In the genomic region with DNA sequence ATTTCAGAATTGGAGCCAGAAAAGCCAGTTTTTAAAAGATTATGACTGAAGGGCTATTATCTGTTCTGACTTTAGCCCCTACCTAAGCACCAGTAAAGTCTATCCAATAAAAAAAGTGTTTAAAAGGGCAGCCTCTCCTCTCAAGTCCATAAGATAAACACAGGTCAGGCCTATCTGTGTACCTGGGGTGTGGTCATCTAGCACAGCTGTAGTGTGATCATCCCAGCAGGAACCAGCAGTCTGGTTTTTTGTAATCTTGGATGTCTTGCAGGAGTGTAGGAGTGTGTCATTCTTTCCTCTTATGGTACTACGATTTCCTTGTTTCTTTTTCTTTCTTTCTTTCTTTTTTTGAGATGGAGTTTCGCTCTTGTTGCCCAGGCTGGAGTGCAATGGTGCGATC, we compare ENCODE assay signal across 18 cellular contexts. TPM values are rescaled to one million over a fixed set of nuclear protein-coding genes. Genes with fewer than 3 reads are reported as not detected.
DNase-seq lines count a peak whose midpoint lies in the region; FAIRE-seq and TF ChIP-seq lines count a peak whose summit lies in the region.
"Had no signal": no experiment of that assay in that cellular context is flagged by ENCODE, and none has a peak within 500 bp of the region (broad histone marks: within the 10 kb centered on the region; RNA-seq: fewer than 3 reads in every experiment).

No MANE protein-coding gene starts in this region.

- peaks cover 25% of the 10 kb centered on the region for H3K4me1 Mint-ChIP-seq in Caco-2 (ENCODE audit: low read depth, unreplicated experiment)

- H3K9me3 ChIP-seq in Caco-2 (no peaks in the 10 kb centered on the region), endothelial cell of umbilical vein (replicated peaks; ENCODE audit: control insufficient read depth, insufficient read depth, low read length) (no peaks in the 10 kb centered on the region), sigmoid colon (no peaks in the 10 kb centered on the region)
- H3K9me3 ChIP-seq: adrenal gland, right atrium auricular region had no signal

- no peak for TF ChIP-seq POLR2A in endothelial cell of umbilical vein (IDR thresholded peaks at IDR 0.05; ENCODE audit: low read depth, low read length)
- TF ChIP-seq POLR2A in sigmoid colon (IDR thresholded peaks at IDR 0.05), result no peak

- H3K27ac ChIP-seq in endothelial cell of umbilical vein (ENCODE audit: insufficient read depth, low read depth, low read length) (peak overlapping the region; percentile 46), sigmoid colon (peak overlapping the region in 3 of 4 donors; percentile 10 to 24 (median 22))
- H3K27ac ChIP-seq: right atrium auricular region had no signal

- no peaks in the 10 kb centered on the region for H3K9me1 ChIP-seq in endothelial cell of umbilical vein (replicated peaks; ENCODE audit: control insufficient read depth, extremely low read depth, insufficient read depth, low read length)

- no peak overlapping the region for H3K4me3 ChIP-seq in Caco-2 (ENCODE audit: low read depth, low read length)
- no peak overlapping the region for H3K4me3 ChIP-seq in endothelial cell of umbilical vein (replicated peaks in 1 of 3; ENCODE audit: insufficient read depth in 1 of 3, low read depth in 1 of 3, low read length in 3 of 3)
- no peak overlapping the region for H3K4me3 ChIP-seq in sigmoid colon
- H3K4me3 ChIP-seq: adrenal gland, right atrium auricular region had no signal

- H3K9me3 Mint-ChIP-seq in Caco-2 (ENCODE audit: unreplicated experiment), result no peaks in the 10 kb centered on the region
- H3K9me3 Mint-ChIP-seq: activated B cell treated with CpG ODN at 0.5 μM for 24 hours, natural killer cell had no signal

- TF ChIP-seq EP300 in sigmoid colon (IDR thresholded peaks at IDR 0.05), result no peak

- peaks cover 31% of the 10 kb centered on the region for H3K36me3 Mint-ChIP-seq in Caco-2 (ENCODE audit: insufficient read depth, unreplicated experiment)

- H4K20me1 ChIP-seq in endothelial cell of umbilical vein (replicated peaks; ENCODE audit: control insufficient read depth, extremely low read depth, insufficient read depth, low read length), result no peaks in the 10 kb centered on the region

- H3K4me3 Mint-ChIP-seq in Caco-2 (ENCODE audit: unreplicated experiment), result no peak overlapping the region
- H3K4me3 Mint-ChIP-seq: activated B cell treated with CpG ODN at 0.5 μM for 24 hours, natural killer cell had no signal

- CTCF ChIA-PET in Caco-2 (lab: Charles Lee) (interaction anchor here (1.5 kb wide), 1 partner anchor 9 kb away, joined by 4 read pairs; no protein-coding TSS in a partner anchor), endothelial cell of umbilical vein (lab: Charles Lee) (interaction anchor here (0.7 to 1.3 kb wide), 3 partner anchors 9 to 154 kb away, joined by 3 to 6 read pairs (median 4); no protein-coding TSS in a partner anchor)

- intact Hi-C loops in Caco-2 (cut with micrococcal nuclease; ENCODE audit: unreplicated experiment), result loop anchor here (1.0 to 2.0 kb wide), 3 partner anchors 8 to 153 kb away; no protein-coding TSS in a partner anchor
- intact Hi-C loops in endothelial cell of umbilical vein (cut with micrococcal nuclease), result no loop called here
- intact Hi-C loops in sigmoid colon (cut with DNase I), result no loop called here

- peaks cover 36% of the 10 kb centered on the region for H3K4me1 ChIP-seq in Caco-2
- peaks cover 53% of the 10 kb centered on the region for H3K4me1 ChIP-seq in endothelial cell of umbilical vein (ENCODE audit: control insufficient read depth, extremely low read depth, insufficient read depth, low read length)
- H3K4me1 ChIP-seq in sigmoid colon, result peaks cover 0 to 51% (median 31%) of the 10 kb centered on the region in 4 donors

- FAIRE-seq in endothelial cell of umbilical vein (lab: Jason Lieb, UNC), result no peak
- FAIRE-seq: colon, HepG2 had no signal

- BruUV-seq in Caco-2 (replicated peaks; lab: Mats Ljungman, UMichigan) (no TSS peak), endothelial cell of umbilical vein (replicated peaks; lab: Mats Ljungman, UMichigan) (no TSS peak)

- H3K4me2 ChIP-seq in endothelial cell of umbilical vein (ENCODE audit: insufficient read depth, low read length), result no peak overlapping the region

- peak overlapping the region; percentile 57 for H3K27ac Mint-ChIP-seq in Caco-2 (ENCODE audit: unreplicated experiment)
- H3K27ac Mint-ChIP-seq: activated B cell treated with CpG ODN at 0.5 μM for 24 hours, natural killer cell had no signal

- H3K27me3 Mint-ChIP-seq in Caco-2 (ENCODE audit: insufficient read depth, unreplicated experiment), result no peaks in the 10 kb centered on the region
- H3K27me3 Mint-ChIP-seq: activated B cell treated with CpG ODN at 0.5 μM for 24 hours had no signal

- peak; percentile 58 to 68 for DNase-seq in Caco-2
- peak; percentile 32 for DNase-seq in NCI-H69 (lab: John Stamatoyannopoulos, UW)
- DNase-seq in endothelial cell of umbilical vein (ENCODE audit: low read depth, low spot score), result no peak
- no peak for DNase-seq in sigmoid colon
- DNase-seq in NCI-H526 (lab: John Stamatoyannopoulos, UW), result no peak
- DNase-seq in NCI-H345 (lab: John Stamatoyannopoulos, UW), result no peak
- no peak for DNase-seq in activated CD8-positive, alpha-beta memory T cell treated with anti-CD3 and anti-CD28 coated beads for 24 hours
- DNase-seq in AG08395 (ENCODE audit: low spot score), result no peak
- DNase-seq: activated B cell treated with CpG ODN at 0.5 μM for 24 hours; activated CD8-positive, alpha-beta memory T cell treated with anti-CD3 and anti-CD28 coated beads, Interleukin-2, amount 50 U/mL, for 48 hours; adrenal gland; DMS153; GOT3; natural killer cell; stimulated activated naive CD4-positive, alpha-beta T cell treated with Interleukin-2 at 50 U/mL for 16 hours had no signal

- peaks cover 40% of the 10 kb centered on the region for H3K79me2 ChIP-seq in endothelial cell of umbilical vein (ENCODE audit: control insufficient read depth, insufficient read depth, low read length)

- H3K9ac ChIP-seq in endothelial cell of umbilical vein (replicated peaks; ENCODE audit: extremely low read depth, insufficient read depth, low read length), result no peak overlapping the region

- POLR2A ChIA-PET in Caco-2 (lab: Charles Lee), result interaction anchor here (1.4 kb wide), 1 partner anchor 15 kb away, joined by 4 read pairs; no protein-coding TSS in a partner anchor
- POLR2A ChIA-PET in endothelial cell of umbilical vein (lab: Charles Lee), result no interaction called here

- H3K27me3 ChIP-seq in Caco-2 (replicated peaks; ENCODE audit: control insufficient read depth, insufficient read depth, low read length) (no peaks in the 10 kb centered on the region), endothelial cell of umbilical vein (ENCODE audit: control insufficient read depth in 2 of 2, insufficient read depth in 2 of 2, low read length in 2 of 2) (no peaks in the 10 kb centered on the region), sigmoid colon (no peaks in the 10 kb centered on the region)
- H3K27me3 ChIP-seq: adrenal gland, right atrium auricular region had no signal

- H2AFZ ChIP-seq in endothelial cell of umbilical vein (ENCODE audit: low read depth, low read length), result no peak overlapping the region

- no peak for TF ChIP-seq CTCF in Caco-2 (IDR thresholded peaks at IDR 0.05; ENCODE audit: insufficient read depth in 1 of 2, low read depth in 1 of 2, low read length in 1 of 2, severe bottlenecking in 1 of 2, unreplicated experiment in 1 of 2)
- no peak for TF ChIP-seq CTCF in endothelial cell of umbilical vein (IDR thresholded peaks at IDR 0.05; ENCODE audit: extremely low read depth in 1 of 2, insufficient read depth in 1 of 2, low read depth in 1 of 2, low read length in 2 of 2)
- TF ChIP-seq CTCF in sigmoid colon (IDR thresholded peaks at IDR 0.05), result no peak

- 68 to 83% methylated on average over 3 of the region's 3 CpGs for WGBS in sigmoid colon, 2 donors

- peaks cover 2% of the 10 kb centered on the region; the same call in 1 of the 2 replicates for H3K36me3 ChIP-seq in Caco-2 (ENCODE audit: control insufficient read depth, insufficient read depth, low read length)
- no peaks in the 10 kb centered on the region for H3K36me3 ChIP-seq in endothelial cell of umbilical vein (ENCODE audit: control insufficient read depth in 2 of 2, extremely low read depth in 1 of 2, insufficient read depth in 2 of 2, low read length in 2 of 2)
- peaks cover 0 to 34% (median 2%) of the 10 kb centered on the region in 4 donors for H3K36me3 ChIP-seq in sigmoid colon

- dilution Hi-C loops in endothelial cell of umbilical vein (cut with MboI; ENCODE audit: extremely low pct_ligation_motif_present, low sequenced_read_pairs), result no loop called here

TF ChIP-seq in endothelial cell of umbilical vein, 7 proteins besides CTCF, POLR2A, EP300 and RAD21:
- TF ChIP-seq EZH2 (IDR thresholded peaks at IDR 0.05; ENCODE audit: borderline replicate concordance, low read depth, low read length, severe bottlenecking) (no peak), MYC (IDR thresholded peaks at IDR 0.05; ENCODE audit: low read depth, low read length) (no peak), JUN (IDR thresholded peaks at IDR 0.05; ENCODE audit: borderline replicate concordance, insufficient read depth, insufficient read length, low read depth) (no peak), MAX (IDR thresholded peaks at IDR 0.05; ENCODE audit: insufficient read depth, insufficient read length) (no peak), POLR2AphosphoS5 (IDR thresholded peaks at IDR 0.05; ENCODE audit: insufficient read depth, low read depth, low read length) (no peak), GATA2 (IDR thresholded peaks at IDR 0.05; ENCODE audit: insufficient read depth, insufficient read length, low read depth, low read length) (no peak), FOS (IDR thresholded peaks at IDR 0.05; ENCODE audit: borderline replicate concordance, insufficient read depth, low read length) (no peak)

RNA-seq across cellular contexts. Expression of gene APPL2, which starts 6.5 kb away (rescaled TPM):
- total RNA-seq in Caco-2 (2022) (49.2 and 56.0 TPM in 2 replicates), endothelial cell of umbilical vein (21.4 and 31.8 TPM in 2 replicates), sigmoid colon (10 to 100 TPM; 15.3 to 97.5 (median 22.0) TPM)
- polyA plus RNA-seq in endothelial cell of umbilical vein (8.1 and 9.2 TPM in 2 replicates), sigmoid colon (100 to 1,000 TPM in 1 of 3 donors, 10 to 100 TPM in 2; 46.5 to 116 (median 81.1) TPM)
- 11.0 and 11.6 TPM in 2 replicates for polyA plus RNA-seq in endothelial cell of umbilical vein (2011; cell fraction: cytosol; rRNA removed)
- polyA plus RNA-seq in endothelial cell of umbilical vein (2011; cell fraction: nucleus; rRNA removed), result 52.5 and 58.8 TPM in 2 replicates
- polyA plus RNA-seq in endothelial cell of umbilical vein (2012), result 21.9 and 23.1 TPM in 2 replicates
- 30.0 and 38.2 TPM in 2 replicates for polyA minus RNA-seq in endothelial cell of umbilical vein
- polyA minus RNA-seq in endothelial cell of umbilical vein (2011; cell fraction: cytosol; rRNA and poly(A)+ RNA removed), result 7.4 TPM
- 59.7 and 67.9 TPM in 2 replicates for polyA minus RNA-seq in endothelial cell of umbilical vein (2011; cell fraction: nucleus; rRNA and poly(A)+ RNA removed)

Comparison
In these comparisons a context has a peak if more than half of its experiments do, and no peak if none do; other contexts are left out.
1. DNase-seq: peak in Caco-2 (2 of 2) and NCI-H69 (single experiment); none in endothelial cell of umbilical vein (single experiment), sigmoid colon (single experiment), NCI-H526 (0 of 2), NCI-H345 (single experiment), activated CD8-positive, alpha-beta memory T cell treated with anti-CD3 and anti-CD28 coated beads for 24 hours (single experiment) and AG08395 (single experiment).